11 cellular contexts compared by ENCODE assay signal in the genomic region with DNA sequence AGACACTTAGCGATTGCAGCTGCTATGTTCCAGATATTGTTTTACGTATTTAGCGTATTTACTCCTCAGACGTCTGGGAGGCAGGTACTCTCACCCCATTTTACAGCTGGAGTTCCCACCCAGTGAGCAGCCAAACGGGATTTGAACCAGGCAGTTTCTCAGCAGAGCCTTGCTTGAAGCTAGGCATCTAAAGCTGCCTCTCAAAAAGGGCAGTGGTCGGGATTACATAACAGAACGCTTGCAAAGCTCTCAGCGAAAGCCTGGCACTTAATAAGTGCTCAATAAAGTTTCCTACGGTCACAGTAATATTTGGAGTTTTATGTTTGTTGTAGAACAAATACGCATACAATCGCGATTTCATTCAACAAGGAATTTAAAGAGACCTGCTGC. TPM values are rescaled to one million over a fixed set of nuclear protein-coding genes. Genes with fewer than 3 reads are reported as not detected.
DNase-seq lines count a peak whose midpoint lies in the region; TF ChIP-seq lines count a peak whose summit lies in the region.
"Had no signal": no experiment of that assay in that cellular context is flagged by ENCODE, and none has a peak within 500 bp of the region (broad histone marks: within the 10 kb centered on the region; RNA-seq: fewer than 3 reads in every experiment).

No MANE protein-coding gene starts in this region.

- H3K27ac ChIP-seq in cardiac muscle cell (no peak overlapping the region), transverse colon (peak overlapping the region in 3 of 4 donors; percentile 23 to 45 (median 37))

- DNase-seq in cardiac muscle cell (ENCODE audit: low read depth in 1 of 2, low spot score in 1 of 2) (no peak), cardiac septum (ENCODE audit: low spot score) (no peak), lower leg skin (ENCODE audit: low spot score in 2 of 2) (no peak), transverse colon (no peak), NCI-H2227 treated with DMSO at 0.1 percent for 48 hours (lab: John Stamatoyannopoulos, UW) (no peak), NCI-H1436 treated with DMSO at 0.1 percent for 48 hours (lab: John Stamatoyannopoulos, UW) (no peak), AG08395 (ENCODE audit: low spot score) (no peak)
- no peak for DNase-seq in activated T-helper 1 cell treated with anti-CD3 and anti-CD28 coated beads, Interleukin-12 subunit alpha, Interleukin-12 subunit beta, Interleukin-2, Interleukin-4 antibody, amounts not matched to agents 30 ng/mL and 10 ng/mL and 1 ng/mL, durations not matched to agents 14 hours and 24 hours and 36 hours (ENCODE audit: low spot score)
- DNase-seq: cerebellar nuclear complex, DMS79 had no signal

- intact Hi-C loops in cardiac septum (cut with DNase I) (no loop called here), lower leg skin (cut with DNase I; ENCODE audit: low total_unique reads) (no loop called here), transverse colon (cut with DNase I; ENCODE audit: low total_unique reads) (loop anchor here (10.0 kb wide), 1 partner anchor 56 kb away; the partner anchor contains the start of gene ALAD)
- intact Hi-C loops in activated T-helper 1 cell treated with anti-CD3 and anti-CD28 coated beads, Interleukin-12 subunit alpha, Interleukin-12 subunit beta, Interleukin-2, Interleukin-4 antibody, amounts not matched to agents 30 ng/mL and 10 ng/mL and 1 ng/mL, durations not matched to agents 14 hours and 24 hours and 36 hours (cut with micrococcal nuclease): loop anchor here (2.0 kb wide), 1 partner anchor 14 kb away; no protein-coding TSS in a partner anchor

- TF ChIP-seq CTCF in cardiac muscle cell (IDR thresholded peaks at IDR 0.05; ENCODE audit: low read depth, low read length): no peak
- no peak for TF ChIP-seq CTCF in lower leg skin (IDR thresholded peaks at IDR 0.05)
- TF ChIP-seq CTCF in transverse colon (IDR thresholded peaks at IDR 0.05): no peak

- in situ Hi-C loops in transverse colon (cut with MboI; ENCODE audit: low pct_ligation_motif_present in 1 of 4, low pct_unique_long_range_greater_than_20kb in 1 of 4, low sequenced_read_pairs in 3 of 4): no loop called here

- no peak for TF ChIP-seq POLR2A in lower leg skin (IDR thresholded peaks at IDR 0.05)
- no peak for TF ChIP-seq POLR2A in transverse colon (IDR thresholded peaks at IDR 0.05)

- H3K4me1 ChIP-seq in cardiac muscle cell (ENCODE audit: low read depth): peaks cover 10% of the 10 kb centered on the region
- H3K4me1 ChIP-seq in transverse colon: peaks cover 2 to 57% (median 38%) of the 10 kb centered on the region in 4 donors

- H3K36me3 Mint-ChIP-seq in activated T-helper 1 cell treated with anti-CD3 and anti-CD28 coated beads, Interleukin-12 subunit alpha, Interleukin-12 subunit beta, Interleukin-2, Interleukin-4 antibody, amounts not matched to agents 30 ng/mL and 10 ng/mL and 1 ng/mL, durations not matched to agents 14 hours and 24 hours and 36 hours (ENCODE audit: low read depth): peaks cover 11% of the 10 kb centered on the region

- H3K36me3 ChIP-seq in cardiac muscle cell (no peaks in the 10 kb centered on the region), transverse colon (no peaks in the 10 kb centered on the region)

- 31 to 32% methylated on average over 12 of the region's 12 CpGs for WGBS in lower leg skin, 2 donors
- 28% methylated on average over 12 of the region's 12 CpGs; no CpG with 5 or more reads in 1 of the 2 donors for WGBS in transverse colon (ENCODE audit: low coverage in 1 of 2), 2 donors

- TF ChIP-seq EP300 in transverse colon (IDR thresholded peaks at IDR 0.05; ENCODE audit: low read depth): no peak

- H3K4me1 Mint-ChIP-seq in activated T-helper 1 cell treated with anti-CD3 and anti-CD28 coated beads, Interleukin-12 subunit alpha, Interleukin-12 subunit beta, Interleukin-2, Interleukin-4 antibody, amounts not matched to agents 30 ng/mL and 10 ng/mL and 1 ng/mL, durations not matched to agents 14 hours and 24 hours and 36 hours (ENCODE audit: low read depth): peaks cover 67% of the 10 kb centered on the region

- H3K27me3 ChIP-seq in cardiac muscle cell (peaks cover 58% of the 10 kb centered on the region), transverse colon (peaks cover 5% of the 10 kb centered on the region)

- H3K27me3 Mint-ChIP-seq in activated T-helper 1 cell treated with anti-CD3 and anti-CD28 coated beads, Interleukin-12 subunit alpha, Interleukin-12 subunit beta, Interleukin-2, Interleukin-4 antibody, amounts not matched to agents 30 ng/mL and 10 ng/mL and 1 ng/mL, durations not matched to agents 14 hours and 24 hours and 36 hours (ENCODE audit: insufficient read depth): no peaks in the 10 kb centered on the region

- peak overlapping the region; percentile 82 for H3K27ac Mint-ChIP-seq in activated T-helper 1 cell treated with anti-CD3 and anti-CD28 coated beads, Interleukin-12 subunit alpha, Interleukin-12 subunit beta, Interleukin-2, Interleukin-4 antibody, amounts not matched to agents 30 ng/mL and 10 ng/mL and 1 ng/mL, durations not matched to agents 14 hours and 24 hours and 36 hours

- H3K4me3 ChIP-seq in cardiac muscle cell (peak overlapping the region; percentile 49), lower leg skin (ENCODE audit: low read depth, poor library complexity, severe bottlenecking) (peak overlapping the region; percentile 32), transverse colon (peak overlapping the region in 3 of 4 donors; percentile 66 to 73 (median 73))

- H3K9me3 ChIP-seq in cardiac muscle cell (ENCODE audit: low read depth) (no peaks in the 10 kb centered on the region), transverse colon (no peaks in the 10 kb centered on the region)

- peak overlapping the region; percentile 82 for H3K4me3 Mint-ChIP-seq in activated T-helper 1 cell treated with anti-CD3 and anti-CD28 coated beads, Interleukin-12 subunit alpha, Interleukin-12 subunit beta, Interleukin-2, Interleukin-4 antibody, amounts not matched to agents 30 ng/mL and 10 ng/mL and 1 ng/mL, durations not matched to agents 14 hours and 24 hours and 36 hours

- H3K9me3 Mint-ChIP-seq in activated T-helper 1 cell treated with anti-CD3 and anti-CD28 coated beads, Interleukin-12 subunit alpha, Interleukin-12 subunit beta, Interleukin-2, Interleukin-4 antibody, amounts not matched to agents 30 ng/mL and 10 ng/mL and 1 ng/mL, durations not matched to agents 14 hours and 24 hours and 36 hours: no peaks in the 10 kb centered on the region

RNA-seq across cellular contexts. Expression of gene BSPRY, which starts 0.3 kb away (rescaled TPM):
- 0.32 and 1.2 TPM in 2 replicates for total RNA-seq in cardiac muscle cell
- 0.93 and 2.1 TPM in 2 replicates for polyA plus RNA-seq in cardiac muscle cell
- total RNA-seq in cardiac septum: 1.7 TPM
- 12.3 and 12.8 TPM in 2 replicates for total RNA-seq in activated T-helper 1 cell treated with anti-CD3 and anti-CD28 coated beads, Interleukin-12 subunit alpha, Interleukin-12 subunit beta, Interleukin-2, Interleukin-4 antibody, amounts not matched to agents 30 ng/mL and 10 ng/mL and 1 ng/mL, durations not matched to agents 14 hours and 24 hours and 36 hours
- 10 to 100 TPM; 36.9 to 56.9 (median 43.4) TPM for total RNA-seq in lower leg skin
- total RNA-seq in transverse colon: 10 to 100 TPM in 3 of 4 donors, 1 to 10 TPM in 1; 9.0 to 36.8 (median 26.8) TPM
- total RNA-seq: lung microvascular endothelial cell had no signal

RNA-seq across cellular contexts. Expression of gene WDR31, which starts 9.0 kb away (rescaled TPM):
- total RNA-seq in cardiac muscle cell (2.2 and 4.1 TPM in 2 replicates), cardiac septum (10.9 TPM), lower leg skin (1 to 10 TPM; 1.3 to 2.3 (median 1.8) TPM), transverse colon (1 to 10 TPM in 3 of 4 donors, under 1 TPM in 1; 0.60 to 3.0 (median 1.6) TPM)
- 5.4 and 8.8 TPM in 2 replicates for polyA plus RNA-seq in cardiac muscle cell
- total RNA-seq in activated T-helper 1 cell treated with anti-CD3 and anti-CD28 coated beads, Interleukin-12 subunit alpha, Interleukin-12 subunit beta, Interleukin-2, Interleukin-4 antibody, amounts not matched to agents 30 ng/mL and 10 ng/mL and 1 ng/mL, durations not matched to agents 14 hours and 24 hours and 36 hours: 1.9 and 2.2 TPM in 2 replicates

RNA-seq across cellular contexts. Expression of gene HDHD3, which starts 27.7 kb away (rescaled TPM):
- total RNA-seq in cardiac muscle cell (44.6 and 45.5 TPM in 2 replicates), cardiac septum (14.3 TPM), lower leg skin (10 to 100 TPM; 44.7 to 50.3 (median 48.3) TPM), transverse colon (100 to 1,000 TPM; 156 to 269 (median 237) TPM)
- polyA plus RNA-seq in cardiac muscle cell: 28.4 and 32.1 TPM in 2 replicates
- total RNA-seq in activated T-helper 1 cell treated with anti-CD3 and anti-CD28 coated beads, Interleukin-12 subunit alpha, Interleukin-12 subunit beta, Interleukin-2, Interleukin-4 antibody, amounts not matched to agents 30 ng/mL and 10 ng/mL and 1 ng/mL, durations not matched to agents 14 hours and 24 hours and 36 hours: 15.7 and 18.5 TPM in 2 replicates

RNA-seq across cellular contexts. Expression of gene RNF183, which starts 45.9 kb away (rescaled TPM):
- total RNA-seq in cardiac muscle cell (0.06 and 0.53 TPM in 2 replicates), cardiac septum (not detected), lower leg skin (1 to 10 TPM in 2 of 4 donors, not detected in 2; 1.1 to 1.5 TPM), transverse colon (under 1 TPM in 2 of 4 donors, not detected in 2; 0.14 to 0.95 TPM)
- 0.40 and 0.49 TPM in 2 replicates for polyA plus RNA-seq in cardiac muscle cell
- not detected in 2 replicates for total RNA-seq in activated T-helper 1 cell treated with anti-CD3 and anti-CD28 coated beads, Interleukin-12 subunit alpha, Interleukin-12 subunit beta, Interleukin-2, Interleukin-4 antibody, amounts not matched to agents 30 ng/mL and 10 ng/mL and 1 ng/mL, durations not matched to agents 14 hours and 24 hours and 36 hours
- total RNA-seq: lung microvascular endothelial cell had no signal

RNA-seq across cellular contexts. Expression of gene ALAD, which starts 52.0 kb away (rescaled TPM):
- total RNA-seq in cardiac muscle cell: 16.6 and 19.1 TPM in 2 replicates
- 17.3 and 20.3 TPM in 2 replicates for polyA plus RNA-seq in cardiac muscle cell
- total RNA-seq in cardiac septum: 68.2 TPM
- total RNA-seq in activated T-helper 1 cell treated with anti-CD3 and anti-CD28 coated beads, Interleukin-12 subunit alpha, Interleukin-12 subunit beta, Interleukin-2, Interleukin-4 antibody, amounts not matched to agents 30 ng/mL and 10 ng/mL and 1 ng/mL, durations not matched to agents 14 hours and 24 hours and 36 hours: 23.0 and 23.7 TPM in 2 replicates
- 10 to 100 TPM; 26.0 to 60.7 (median 39.9) TPM for total RNA-seq in lower leg skin
- total RNA-seq in transverse colon: 100 to 1,000 TPM in 1 of 4 donors, 10 to 100 TPM in 3; 18.5 to 107 (median 63.0) TPM

Comparison
In these comparisons a context has a peak if more than half of its experiments do, and no peak if none do; other contexts are left out.
1. intact Hi-C loops: an anchor here in activated T-helper 1 cell treated with anti-CD3 and anti-CD28 coated beads, Interleukin-12 subunit alpha, Interleukin-12 subunit beta, Interleukin-2, Interleukin-4 antibody, amounts not matched to agents 30 ng/mL and 10 ng/mL and 1 ng/mL, durations not matched to agents 14 hours and 24 hours and 36 hours (2.0 kb wide) and transverse colon (10.0 kb wide); none called in cardiac septum and lower leg skin.